ENCODE assay signal across 1 cellular context in genomic region chr3:16247282-16248058, GRCh38.
TF ChIP-seq lines count a peak whose summit lies in the region.

No MANE protein-coding gene starts in this region.

TF ChIP-seq in K562, 482 proteins besides CTCF, POLR2A, EP300 and RAD21 (continued from another document and continues in another):
- TF ChIP-seq BRCA1 (IDR thresholded peaks at IDR 0.05) (no peak), BRCA1 (CRISPR knock-in tag; IDR thresholded peaks at IDR 0.05) (no peak), MCM5 (IDR thresholded peaks at IDR 0.05; ENCODE audit: low read depth) (no peak), GABPB2 (CRISPR knock-in tag; conservative IDR thresholded peaks at IDR 0.05) (no peak), PREB (CRISPR knock-in tag; IDR thresholded peaks at IDR 0.05) (no peak), NCOA6 (IDR thresholded peaks at IDR 0.05) (no peak), RAD51 (IDR thresholded peaks at IDR 0.05; ENCODE audit: borderline replicate concordance, low read depth) (no peak), MCM7 (IDR thresholded peaks at IDR 0.05) (no peak), ATF6 (CRISPR knock-in tag; IDR thresholded peaks at IDR 0.05) (no peak), ZNF384 (IDR thresholded peaks at IDR 0.05; ENCODE audit: low read depth, low read length) (no peak), GABPA (tag; conservative IDR thresholded peaks at IDR 0.05; ENCODE audit: low read depth) (0 out of 2 replicates have a peak, but pooled peaks have one; percentile 2), TCF7 (IDR thresholded peaks at IDR 0.05; ENCODE audit: borderline replicate concordance) (no peak), ZNF717 (CRISPR knock-in tag; IDR thresholded peaks at IDR 0.05) (no peak), ZBTB26 (CRISPR knock-in tag; IDR thresholded peaks at IDR 0.05) (no peak), POLR2G (IDR thresholded peaks at IDR 0.05; ENCODE audit: low read depth, low read length) (no peak), ZNF3 (CRISPR knock-in tag; IDR thresholded peaks at IDR 0.05) (no peak), ZFX (CRISPR knock-in tag; IDR thresholded peaks at IDR 0.05) (no peak), SIRT6 (IDR thresholded peaks at IDR 0.05; ENCODE audit: low read depth, low read length) (no peak), SRSF3 (IDR thresholded peaks at IDR 0.05; ENCODE audit: insufficient read depth, low read length) (no peak), PRPF4 (IDR thresholded peaks at IDR 0.05; ENCODE audit: insufficient read depth, low read depth, low read length, poor library complexity, severe bottlenecking) (no peak), ZNF146 (CRISPR knock-in tag; IDR thresholded peaks at IDR 0.05; ENCODE audit: unreplicated experiment) (no peak), FIP1L1 (IDR thresholded peaks at IDR 0.05; ENCODE audit: low read depth, low read length, poor library complexity, severe bottlenecking) (no peak), JUND (IDR thresholded peaks at IDR 0.05; ENCODE audit: borderline replicate concordance, low read depth, low read length) (peak; percentile 48; the same call in 1 of the 2 replicates), JUND (tag; IDR thresholded peaks at IDR 0.05; ENCODE audit: borderline replicate concordance, low read depth, low read length) (no peak; the same call in 2 of the 3 replicates), SMC3 (conservative IDR thresholded peaks at IDR 0.05; ENCODE audit: insufficient read depth, low read depth, low read length) (peak; percentile 90), SPI1 (IDR thresholded peaks at IDR 0.05; ENCODE audit: borderline replicate concordance, low read depth, low read length) (peak; percentile 56), ESRRA (IDR thresholded peaks at IDR 0.05; ENCODE audit: borderline replicate concordance, low read depth) (peak; percentile 64; the same call in 1 of the 2 replicates), CBFB (CRISPR knock-in tag; IDR thresholded peaks at IDR 0.05) (no peak), POU5F1 (IDR thresholded peaks at IDR 0.05; ENCODE audit: borderline replicate concordance, low read depth, low read length, partially characterized antibody) (no peak), RNF2 (IDR thresholded peaks at IDR 0.05) (peak; percentile 17; the same call in 1 of the 2 replicates), ZNF639 (CRISPR knock-in tag; conservative IDR thresholded peaks at IDR 0.05 in 1 of 2, IDR thresholded peaks at IDR 0.05 in 1 of 2) (no peak), TEAD2 (tag; IDR thresholded peaks at IDR 0.05) (no peak), KLF6 (CRISPR knock-in tag; IDR thresholded peaks at IDR 0.05; ENCODE audit: borderline replicate concordance) (no peak), ZNF197 (CRISPR knock-in tag; IDR thresholded peaks at IDR 0.05; ENCODE audit: low read depth) (no peak), HNRNPK (IDR thresholded peaks at IDR 0.05; ENCODE audit: low read depth, low read length, poor library complexity, severe bottlenecking) (no peak), MYC (IDR thresholded peaks at IDR 0.05; ENCODE audit: low read depth, low read length) (peak; percentile 45; the same call in 1 of the 2 replicates), MYC (CRISPR knock-in tag; IDR thresholded peaks at IDR 0.05; ENCODE audit: borderline replicate concordance, low read depth) (no peak), ARID4B (CRISPR knock-in tag; IDR thresholded peaks at IDR 0.05) (no peak), HNRNPUL1 (IDR thresholded peaks at IDR 0.05; ENCODE audit: low read length) (no peak), POLR2H (tag; IDR thresholded peaks at IDR 0.05; ENCODE audit: low read depth) (no peak), CLOCK (CRISPR knock-in tag; IDR thresholded peaks at IDR 0.05; ENCODE audit: borderline replicate concordance) (no peak), ZBTB43 (CRISPR knock-in tag; IDR thresholded peaks at IDR 0.05) (no peak), TSC22D4 (tag; IDR thresholded peaks at IDR 0.05) (no peak), MNT (conservative IDR thresholded peaks at IDR 0.05) (no peak), NBN (IDR thresholded peaks at IDR 0.05; ENCODE audit: low read depth) (peak; percentile 23; the same call in 1 of the 2 replicates), CREM (IDR thresholded peaks at IDR 0.05; ENCODE audit: low read depth) (peak; percentile 55; the same call in 1 of the 2 replicates), STAG1 (CRISPR knock-in tag; IDR thresholded peaks at IDR 0.05; ENCODE audit: borderline replicate concordance) (peak; percentile 84; the same call in 1 of the 2 replicates), SETDB1 (IDR thresholded peaks at IDR 0.05; ENCODE audit: low read length) (no peak), ZNF444 (CRISPR knock-in tag; IDR thresholded peaks at IDR 0.05) (no peak), PYGO2 (tag; IDR thresholded peaks at IDR 0.05) (no peak), TAL1 (IDR thresholded peaks at IDR 0.05) (no peak), PCBP1 (IDR thresholded peaks at IDR 0.05; ENCODE audit: low read depth, low read length, poor library complexity, severe bottlenecking) (no peak), DPF2 (IDR thresholded peaks at IDR 0.05) (no peak), ZNF23 (CRISPR knock-in tag; IDR thresholded peaks at IDR 0.05) (no peak), ZNF584 (CRISPR knock-in tag; IDR thresholded peaks at IDR 0.05; ENCODE audit: low read depth) (no peak), COPS2 (conservative IDR thresholded peaks at IDR 0.05) (no peak), ID3 (CRISPR knock-in tag; IDR thresholded peaks at IDR 0.05) (no peak), ID3 (tag; IDR thresholded peaks at IDR 0.05) (no peak), ZNF253 (CRISPR knock-in tag; conservative IDR thresholded peaks at IDR 0.05) (no peak; the same call in 1 of the 2 replicates), MAZ (CRISPR knock-in tag; conservative IDR thresholded peaks at IDR 0.05 in 1 of 2, IDR thresholded peaks at IDR 0.05 in 1 of 2) (0 out of 4 replicates have a peak, but pooled peaks of 1 of the 2 experiments have one; percentile 29)
